8 cellular contexts compared by ENCODE assay signal in the genomic region with DNA sequence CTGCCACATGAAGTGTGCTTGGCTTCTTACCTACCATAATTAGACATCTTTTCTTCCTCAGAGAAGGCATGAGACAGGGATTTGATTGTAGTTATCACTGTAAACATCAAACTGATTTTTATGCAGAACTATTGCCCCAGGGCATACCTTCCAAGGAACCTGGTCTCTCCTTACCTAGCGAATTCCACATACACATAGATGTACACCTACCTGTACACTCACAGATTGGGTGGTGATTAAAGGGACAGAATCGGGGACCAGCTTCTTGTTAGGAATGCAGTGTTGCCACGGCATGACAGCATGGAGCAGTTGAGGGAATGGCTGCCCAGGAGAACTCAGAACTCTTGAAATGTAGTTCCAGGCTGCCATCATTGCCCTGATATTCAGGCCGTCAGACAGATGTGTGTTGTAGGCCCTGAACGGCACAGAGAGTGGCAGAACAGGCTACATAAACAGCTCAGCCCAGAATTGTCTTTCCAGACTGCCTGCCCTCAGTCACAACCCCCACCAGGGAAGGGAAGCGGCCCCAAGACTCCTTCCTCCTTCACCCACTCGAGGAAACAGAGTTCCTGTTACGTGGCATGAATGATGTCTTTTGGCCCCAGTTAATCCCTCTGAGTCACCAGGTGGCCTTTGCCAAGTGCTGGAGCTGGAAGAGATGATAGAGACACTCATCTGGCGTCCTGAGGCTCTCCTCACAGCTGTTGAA. TPM values are rescaled to one million over a fixed set of nuclear protein-coding genes. Genes with fewer than 3 reads are reported as not detected.
DNase-seq lines count a peak whose midpoint lies in the region; ATAC-seq and TF ChIP-seq lines count a peak whose summit lies in the region.

No MANE protein-coding gene starts in this region.

- ATAC-seq in lung (ENCODE audit: insufficient read depth, low FRiP score) (peak; percentile 63), upper lobe of right lung (peak; percentile 71), GM21381 (IDR thresholded peaks at IDR 0.05; ENCODE audit: unreplicated experiment) (no peak)

- H3K27ac ChIP-seq in ACC112 (ENCODE audit: low read depth, low read length) (peak overlapping the region; percentile 99), caudate nucleus (ENCODE audit: low read depth, low read length) (peak overlapping the region; percentile 87), lung (ENCODE audit: low read depth in 1 of 2, low read length in 1 of 2) (peak overlapping the region; percentile 87 to 95), upper lobe of right lung (peak overlapping the region; percentile 81)

- H3K4me1 Mint-ChIP-seq in activated CD4-positive, alpha-beta T cell treated with anti-CD3 and anti-CD28 coated beads, Interleukin-2, amount 10 ng/mL, durations not matched to agents 24 days and 14 days, result peaks cover 5% of the 10 kb centered on the region

- H3K36me3 ChIP-seq in ACC112 (ENCODE audit: insufficient read depth, low read length) (no peaks in the 10 kb centered on the region), lung (ENCODE audit: control insufficient read depth in 2 of 2, insufficient read depth in 2 of 2, low read length in 2 of 2) (peaks cover 0 to 34% of the 10 kb centered on the region in 2 donors), upper lobe of right lung (peaks cover 29% of the 10 kb centered on the region)

- H3K4me1 ChIP-seq in ACC112 (ENCODE audit: control insufficient read depth, insufficient read depth, low read length, unreplicated experiment) (peaks cover 54% of the 10 kb centered on the region), lung (ENCODE audit: control insufficient read depth in 2 of 2, insufficient read depth in 2 of 2, low read length in 2 of 2) (peaks cover 29 to 43% of the 10 kb centered on the region in 2 donors), upper lobe of right lung (peaks cover 68% of the 10 kb centered on the region)

- intact Hi-C loops in upper lobe of right lung (cut with DNase I), result loop anchor here (10.0 kb wide), 1 partner anchor 213 kb away; no protein-coding TSS in a partner anchor
- intact Hi-C loops in activated CD4-positive, alpha-beta T cell treated with anti-CD3 and anti-CD28 coated beads, Interleukin-2, amount 10 ng/mL, durations not matched to agents 24 days and 14 days (cut with micrococcal nuclease), result no loop called here

- no peaks in the 10 kb centered on the region for H3K27me3 Mint-ChIP-seq in activated CD4-positive, alpha-beta T cell treated with anti-CD3 and anti-CD28 coated beads, Interleukin-2, amount 10 ng/mL, durations not matched to agents 24 days and 14 days

- H3K9me3 ChIP-seq in lung (ENCODE audit: control insufficient read depth in 2 of 2, insufficient read depth in 1 of 2, low read length in 1 of 2), result no peaks in the 10 kb centered on the region
- no peaks in the 10 kb centered on the region for H3K9me3 ChIP-seq in upper lobe of right lung

- no peak for TF ChIP-seq CTCF in lung (IDR thresholded peaks at IDR 0.05; ENCODE audit: control extremely low read depth, extremely low read depth)
- no peak for TF ChIP-seq CTCF in upper lobe of right lung (IDR thresholded peaks at IDR 0.05)

- H3K79me2 ChIP-seq in ACC112 (ENCODE audit: control insufficient read depth, insufficient read depth, low read length, unreplicated experiment), result no peaks in the 10 kb centered on the region

- no peak overlapping the region for H3K27ac Mint-ChIP-seq in activated CD4-positive, alpha-beta T cell treated with anti-CD3 and anti-CD28 coated beads, Interleukin-2, amount 10 ng/mL, durations not matched to agents 24 days and 14 days

- H3K4me3 ChIP-seq in ACC112 (ENCODE audit: low read depth, low read length) (peak overlapping the region; percentile 30), lung (no peak overlapping the region), upper lobe of right lung (no peak overlapping the region)

- H3K4me3 Mint-ChIP-seq in activated CD4-positive, alpha-beta T cell treated with anti-CD3 and anti-CD28 coated beads, Interleukin-2, amount 10 ng/mL, durations not matched to agents 24 days and 14 days, result no peak overlapping the region

- WGBS in lung, 2 donors, result 24 to 26% methylated on average over 9 of the region's 9 CpGs

- H3K27me3 ChIP-seq in ACC112 (ENCODE audit: insufficient read depth, low read length) (no peaks in the 10 kb centered on the region), lung (ENCODE audit: control insufficient read depth, insufficient read depth) (no peaks in the 10 kb centered on the region), upper lobe of right lung (no peaks in the 10 kb centered on the region)

- DNase-seq in M059J (ENCODE audit: low read depth), result peak; percentile 98
- peak in 12 of 61 donors; percentile 5 to 45 (median 21) for DNase-seq in caudate nucleus (lab: John Stamatoyannopoulos, UW)
- peak; percentile 80 for DNase-seq in lung (ENCODE audit: low spot score)
- peak; percentile 76 for DNase-seq in upper lobe of right lung
- no peak for DNase-seq in islet precursor cell
- no peak for DNase-seq in activated CD4-positive, alpha-beta T cell treated with anti-CD3 and anti-CD28 coated beads, Interleukin-2, amount 10 ng/mL, durations not matched to agents 24 days and 14 days

- H2AFZ ChIP-seq in ACC112 (ENCODE audit: low read length, unreplicated experiment), result no peak overlapping the region

- no peaks in the 10 kb centered on the region for H3K36me3 Mint-ChIP-seq in activated CD4-positive, alpha-beta T cell treated with anti-CD3 and anti-CD28 coated beads, Interleukin-2, amount 10 ng/mL, durations not matched to agents 24 days and 14 days (ENCODE audit: low read depth)

- H3K9me3 Mint-ChIP-seq in activated CD4-positive, alpha-beta T cell treated with anti-CD3 and anti-CD28 coated beads, Interleukin-2, amount 10 ng/mL, durations not matched to agents 24 days and 14 days, result no peaks in the 10 kb centered on the region

RNA-seq across cellular contexts. Expression of a gene that starts 17.8 kb away (rescaled TPM):
- 19.3 and 27.8 TPM in 2 replicates for total RNA-seq in M059J (2014; rRNA removed; shearing (Covaris generic))
- total RNA-seq in lung (10 to 100 TPM; 16.8 to 69.8 TPM), upper lobe of right lung (46.9 TPM)
- polyA plus RNA-seq in lung, result 10 to 100 TPM; 32.3 to 37.9 TPM
- total RNA-seq in activated CD4-positive, alpha-beta T cell treated with anti-CD3 and anti-CD28 coated beads, Interleukin-2, amount 10 ng/mL, durations not matched to agents 24 days and 14 days, result 20.4 and 20.7 TPM in 2 replicates

RNA-seq across cellular contexts. Expression of a gene that starts 34.5 kb away (rescaled TPM):
- total RNA-seq in M059J (2014; rRNA removed; shearing (Covaris generic)), result 0.54 TPM in 1 of 2 replicates, not detected in the other
- 1 to 10 TPM in 1 of 2 donors, under 1 TPM in 1; 0.98 to 1.3 TPM for total RNA-seq in lung
- polyA plus RNA-seq in lung, result 1 to 10 TPM; 1.8 to 2.4 TPM
- 1.4 TPM for total RNA-seq in upper lobe of right lung
- 0.42 and 0.83 TPM in 2 replicates for total RNA-seq in activated CD4-positive, alpha-beta T cell treated with anti-CD3 and anti-CD28 coated beads, Interleukin-2, amount 10 ng/mL, durations not matched to agents 24 days and 14 days

RNA-seq across cellular contexts. Expression of a gene that starts 43.7 kb away (rescaled TPM):
- 31.3 and 33.0 TPM in 2 replicates for total RNA-seq in M059J (2014; rRNA removed; shearing (Covaris generic))
- total RNA-seq in lung, result 10 to 100 TPM; 25.9 to 93.2 TPM
- 10 to 100 TPM; 57.3 to 71.3 TPM for polyA plus RNA-seq in lung
- total RNA-seq in upper lobe of right lung, result 63.3 TPM
- total RNA-seq in activated CD4-positive, alpha-beta T cell treated with anti-CD3 and anti-CD28 coated beads, Interleukin-2, amount 10 ng/mL, durations not matched to agents 24 days and 14 days, result 97.7 and 109 TPM in 2 replicates

RNA-seq across cellular contexts. Expression of a gene that starts 48.7 kb away (rescaled TPM):
- 39.1 and 42.6 TPM in 2 replicates for total RNA-seq in M059J (2014; rRNA removed; shearing (Covaris generic))
- 10 to 100 TPM; 31.9 to 69.7 TPM for total RNA-seq in lung
- 10 to 100 TPM; 61.8 to 71.6 TPM for polyA plus RNA-seq in lung
- 61.3 TPM for total RNA-seq in upper lobe of right lung
- 67.8 and 72.6 TPM in 2 replicates for total RNA-seq in activated CD4-positive, alpha-beta T cell treated with anti-CD3 and anti-CD28 coated beads, Interleukin-2, amount 10 ng/mL, durations not matched to agents 24 days and 14 days

RNA-seq across cellular contexts. Expression of a gene that starts 59.3 kb away (rescaled TPM):
- total RNA-seq in M059J (2014; rRNA removed; shearing (Covaris generic)), result 16.0 and 23.2 TPM in 2 replicates
- total RNA-seq in lung (1 to 10 TPM; 3.4 to 7.5 TPM), upper lobe of right lung (4.2 TPM)
- 1 to 10 TPM; 3.7 to 4.3 TPM for polyA plus RNA-seq in lung
- 29.1 and 31.1 TPM in 2 replicates for total RNA-seq in activated CD4-positive, alpha-beta T cell treated with anti-CD3 and anti-CD28 coated beads, Interleukin-2, amount 10 ng/mL, durations not matched to agents 24 days and 14 days

Comparison
In these comparisons a context has a peak if more than half of its experiments do, and no peak if none do; other contexts are left out.
1. DNase-seq: peak in M059J (single experiment), lung (single experiment) and upper lobe of right lung (single experiment); none in islet precursor cell (single experiment) and activated CD4-positive, alpha-beta T cell treated with anti-CD3 and anti-CD28 coated beads, Interleukin-2, amount 10 ng/mL, durations not matched to agents 24 days and 14 days (single experiment).
2. Peak in every context shown above with its lines, with median percentiles within 50 percentile points of each other: H3K27ac ChIP-seq.